In the genomic region with DNA sequence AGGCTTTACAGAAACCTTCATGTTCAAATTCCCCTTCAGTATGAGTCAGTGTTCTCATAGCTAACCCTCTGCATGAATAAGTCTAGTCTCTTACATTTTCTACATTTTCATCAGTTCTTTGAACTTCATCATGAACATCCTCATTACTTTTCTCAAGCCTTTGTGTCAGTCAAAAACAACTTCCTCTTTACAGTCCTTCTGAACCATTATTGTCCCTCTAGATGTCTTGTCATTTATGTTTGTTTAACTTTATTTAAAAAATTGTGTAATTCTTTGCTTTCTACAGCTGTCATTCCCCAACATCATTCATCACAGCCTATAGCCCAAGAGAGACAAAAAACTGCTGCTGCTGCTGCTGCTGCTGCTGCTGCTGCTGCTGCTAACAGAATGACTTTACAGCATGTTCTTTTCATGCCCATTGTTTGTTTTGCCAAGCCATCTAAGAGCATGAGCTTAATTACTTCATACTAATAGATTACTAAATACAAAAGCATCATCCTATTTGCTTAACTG, we compare ENCODE assay signal across 1 cellular context.
TF ChIP-seq lines count a peak whose summit lies in the region.

No MANE protein-coding gene starts in this region.

TF ChIP-seq in WTC11, 78 proteins besides CTCF, POLR2A, EP300 and RAD21 (continued from another document):
- TF ChIP-seq, protein P1, sequence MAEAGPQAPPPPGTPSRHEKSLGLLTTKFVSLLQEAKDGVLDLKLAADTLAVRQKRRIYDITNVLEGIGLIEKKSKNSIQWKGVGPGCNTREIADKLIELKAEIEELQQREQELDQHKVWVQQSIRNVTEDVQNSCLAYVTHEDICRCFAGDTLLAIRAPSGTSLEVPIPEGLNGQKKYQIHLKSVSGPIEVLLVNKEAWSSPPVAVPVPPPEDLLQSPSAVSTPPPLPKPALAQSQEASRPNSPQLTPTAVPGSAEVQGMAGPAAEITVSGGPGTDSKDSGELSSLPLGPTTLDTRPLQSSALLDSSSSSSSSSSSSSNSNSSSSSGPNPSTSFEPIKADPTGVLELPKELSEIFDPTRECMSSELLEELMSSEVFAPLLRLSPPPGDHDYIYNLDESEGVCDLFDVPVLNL (CRISPR knock-in tag; IDR thresholded peaks at IDR 0.05; ENCODE audit: borderline replicate concordance, low read depth), result no peak
- TF ChIP-seq, protein P2, sequence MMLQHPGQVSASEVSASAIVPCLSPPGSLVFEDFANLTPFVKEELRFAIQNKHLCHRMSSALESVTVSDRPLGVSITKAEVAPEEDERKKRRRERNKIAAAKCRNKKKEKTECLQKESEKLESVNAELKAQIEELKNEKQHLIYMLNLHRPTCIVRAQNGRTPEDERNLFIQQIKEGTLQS (CRISPR knock-in tag; conservative IDR thresholded peaks at IDR 0.05), result no peak
- no peak for TF ChIP-seq RORB (CRISPR knock-in tag; IDR thresholded peaks at IDR 0.05)
